ENCODE assay signal across 1 cellular context in genomic region chr1:156704930-156705320, GRCh38.
TF ChIP-seq lines count a peak whose summit lies in the region.

No MANE protein-coding gene starts in this region.

TF ChIP-seq in SK-N-SH, 30 proteins besides CTCF, POLR2A, EP300 and RAD21 (continued from another document):
- TF ChIP-seq USF1 (IDR thresholded peaks at IDR 0.05; ENCODE audit: borderline replicate concordance, low read depth) (no peak), ZBTB33 (IDR thresholded peaks at IDR 0.05; ENCODE audit: borderline replicate concordance, low read depth) (0 out of 2 replicates have a peak, but pooled peaks have one; percentile 58), TCF12 (IDR thresholded peaks at IDR 0.05) (peak; percentile 78), SMC3 (IDR thresholded peaks at IDR 0.05; ENCODE audit: low read depth, low read length) (no peak), USF2 (IDR thresholded peaks at IDR 0.05; ENCODE audit: borderline replicate concordance, low read depth, low read length) (no peak), CHD2 (IDR thresholded peaks at IDR 0.05; ENCODE audit: low read length, partially characterized antibody) (no peak), REST (IDR thresholded peaks at IDR 0.05; ENCODE audit: low read depth, low read length) (0 out of 2 replicates have a peak, but pooled peaks have one; percentile 52), NFIC (IDR thresholded peaks at IDR 0.05; ENCODE audit: borderline replicate concordance) (peak; percentile 96), MXI1 (IDR thresholded peaks at IDR 0.05; ENCODE audit: low read depth, low read length) (no peak), GATA2 (CRISPR knock-in tag; IDR thresholded peaks at IDR 0.05) (no peak), TEAD4 (IDR thresholded peaks at IDR 0.05; ENCODE audit: borderline replicate concordance, insufficient read depth) (peak; percentile 56), TAF1 (IDR thresholded peaks at IDR 0.05; ENCODE audit: borderline replicate concordance, low read depth, low read length) (0 out of 2 replicates have a peak, but pooled peaks have one; percentile 18), EZH2phosphoT487 (IDR thresholded peaks at IDR 0.05; ENCODE audit: borderline replicate concordance, low read depth) (no peak), PBX3 (IDR thresholded peaks at IDR 0.05) (peak; percentile 28; the same call in 1 of the 2 replicates), FOXJ3 (CRISPR knock-in tag; IDR thresholded peaks at IDR 0.05) (no peak), RFX5 (IDR thresholded peaks at IDR 0.05; ENCODE audit: low read length) (no peak), FOXM1 (IDR thresholded peaks at IDR 0.05; ENCODE audit: low read depth) (no peak), RXRA (IDR thresholded peaks at IDR 0.05; ENCODE audit: borderline replicate concordance, low read depth) (no peak; the same call in 1 of the 2 replicates), SIN3A (IDR thresholded peaks at IDR 0.05; ENCODE audit: borderline replicate concordance, low read depth, low read length) (peak; percentile 60; the same call in 1 of the 2 replicates), POLR2AphosphoS5 (IDR thresholded peaks at IDR 0.05; ENCODE audit: low read depth, low read length) (no peak)
TF ChIP-seq in SK-N-SH: peak in this region for 11.
